8 cellular contexts compared by ENCODE assay signal in genomic region chr16:23452221-23452571, GRCh38. TPM values are rescaled to one million over a fixed set of nuclear protein-coding genes. Genes with fewer than 3 reads are reported as not detected.
DNase-seq lines count a peak whose midpoint lies in the region; ATAC-seq and TF ChIP-seq lines count a peak whose summit lies in the region.

No MANE protein-coding gene starts in this region.

- H3K27me3 ChIP-seq in RWPE2 (ENCODE audit: insufficient read depth, poor library complexity, severe bottlenecking), result no peaks in the 10 kb centered on the region
- no peaks in the 10 kb centered on the region for H3K27me3 ChIP-seq in esophagus squamous epithelium
- no peaks in the 10 kb centered on the region for H3K27me3 ChIP-seq in parathyroid adenoma (ENCODE audit: control insufficient read depth, insufficient read depth, low read length)

- peak overlapping the region; percentile 64 for H3K4me2 ChIP-seq in parathyroid adenoma (ENCODE audit: low read length)

- DNase-seq in ELR (ENCODE audit: low read depth) (peak; percentile 12), RWPE2 (ENCODE audit: low spot score) (no peak), esophagus squamous epithelium (lab: John Stamatoyannopoulos, UW) (no peak), AG20443 (ENCODE audit: low spot score) (no peak), cerebellar nuclear complex (lab: John Stamatoyannopoulos, UW) (no peak), NOMO-1 treated with DMSO at 0.1 percent for 48 hours (lab: John Stamatoyannopoulos, UW; ENCODE audit: unreplicated experiment) (no peak)

- ATAC-seq in RWPE2 (ENCODE audit: low read depth) (no peak), GM21576 (IDR thresholded peaks at IDR 0.05; ENCODE audit: unreplicated experiment) (no peak)

- H3K9me3 ChIP-seq in RWPE2 (ENCODE audit: severe bottlenecking) (no peaks in the 10 kb centered on the region), esophagus squamous epithelium (no peaks in the 10 kb centered on the region), parathyroid adenoma (ENCODE audit: control insufficient read depth, low read length) (no peaks in the 10 kb centered on the region)

- WGBS in esophagus squamous epithelium, 2 donors, result 1 to 2% methylated on average over 9 to 10 of the region's 10 CpGs

- H3K4me1 ChIP-seq in RWPE2 (ENCODE audit: insufficient read depth, poor library complexity, severe bottlenecking) (peaks cover 8% of the 10 kb centered on the region), esophagus squamous epithelium (peaks cover 10 to 62% (median 22%) of the 10 kb centered on the region in 3 donors), parathyroid adenoma (no peaks in the 10 kb centered on the region)

- H3K79me2 ChIP-seq in parathyroid adenoma, result peaks cover 10% of the 10 kb centered on the region

- intact Hi-C loops in esophagus squamous epithelium (cut with DNase I), result no loop called here

- peak overlapping the region; percentile 55 for H3K4me3 ChIP-seq in RWPE2 (ENCODE audit: severe bottlenecking)
- peak overlapping the region; percentile 68 to 85 (median 80) for H3K4me3 ChIP-seq in esophagus squamous epithelium
- H3K4me3 ChIP-seq in parathyroid adenoma (ENCODE audit: low read depth, low read length), result peak overlapping the region; percentile 83

- peak overlapping the region; percentile 98 for H2AFZ ChIP-seq in parathyroid adenoma

- TF ChIP-seq CTCF in RWPE2 (IDR thresholded peaks at IDR 0.05; ENCODE audit: poor library complexity, severe bottlenecking) (no peak), esophagus squamous epithelium (IDR thresholded peaks at IDR 0.05) (no peak), parathyroid adenoma (IDR thresholded peaks at IDR 0.05) (no peak)

- H3K36me3 ChIP-seq in RWPE2 (ENCODE audit: low read depth), result peaks cover 4% of the 10 kb centered on the region; the same call in 1 of the 2 replicates
- H3K36me3 ChIP-seq in esophagus squamous epithelium, result no peaks in the 10 kb centered on the region
- no peaks in the 10 kb centered on the region for H3K36me3 ChIP-seq in parathyroid adenoma (ENCODE audit: control insufficient read depth, insufficient read depth, low read length)

- TF ChIP-seq POLR2A in esophagus squamous epithelium (IDR thresholded peaks at IDR 0.05), result no peak

- peak overlapping the region; percentile 1 for H3K9ac ChIP-seq in parathyroid adenoma

- H3K27ac ChIP-seq in RWPE2 (ENCODE audit: poor library complexity, severe bottlenecking) (peak overlapping the region; percentile 51), esophagus squamous epithelium (peak overlapping the region in 3 of 4 donors; percentile 81 to 88 (median 86)), parathyroid adenoma (peak overlapping the region; percentile 78)

RNA-seq across cellular contexts. Expression of gene COG7, which starts 0.8 kb away (rescaled TPM):
- total RNA-seq in esophagus squamous epithelium, result 10 to 100 TPM; 10.4 to 17.6 (median 15.3) TPM

RNA-seq across cellular contexts. Expression of gene GGA2, which starts 58.1 kb away (rescaled TPM):
- 10 to 100 TPM; 19.4 to 53.8 (median 23.9) TPM for total RNA-seq in esophagus squamous epithelium
